ENCODE assay signal across 21 cellular contexts in genomic region chr2:125371867-125372266, GRCh38.
DNase-seq lines count a peak whose midpoint lies in the region; ATAC-seq, FAIRE-seq and TF ChIP-seq lines count a peak whose summit lies in the region.
"Had no signal": no experiment of that assay in that cellular context is flagged by ENCODE, and none has a peak within 500 bp of the region (broad histone marks: within the 10 kb centered on the region; RNA-seq: fewer than 3 reads in every experiment).

No MANE protein-coding gene starts in this region.

- H3K9ac ChIP-seq in GM12878 (ENCODE audit: control insufficient read depth, insufficient read depth, low read length), result no peak overlapping the region
- H3K9ac ChIP-seq: BLaER1 treated with 17β-estradiol and CSF1 and Interleukin-3, amounts not matched to agents 10 nM and 100 nM had no signal

- SMC1A ChIA-PET in GM12878 (lab: Charles Lee; ENCODE audit: uncharacterized antibody, unreplicated experiment), result interaction anchor here (1.0 to 1.8 kb wide), 3 partner anchors 10 to 43 kb away, joined by 3 to 6 read pairs (median 3); no protein-coding TSS in a partner anchor

- RAD21 ChIA-PET in GM12878 (lab: Charles Lee; ENCODE audit: unreplicated experiment), result interaction anchor here (1.0 kb wide), 1 partner anchor 37 kb away, joined by 3 read pairs; no protein-coding TSS in a partner anchor

- DNase-seq in ACHN (peak; percentile 3), HS-5 (ENCODE audit: low read depth) (peak; percentile 6), GM12878 (ENCODE audit: low read depth, low spot score) (no peak), T1000 (lab: John Stamatoyannopoulos, UW) (no peak), NCI-H446 (lab: John Stamatoyannopoulos, UW) (no peak)
- DNase-seq: 8988T; CD8-positive, alpha-beta T cell; COR-L47; DMS 273 treated with DMSO at 0.1 percent for 48 hours; DMS53; DND-41; EL; GOT3; H7; HFFc6; KG1 had no signal

- H3K36me3 ChIP-seq in GM12878 (ENCODE audit: control insufficient read depth in 2 of 2, insufficient read depth in 2 of 2, low read length in 1 of 2), result no peaks in the 10 kb centered on the region
- H3K36me3 ChIP-seq: BLaER1 treated with 17β-estradiol and CSF1 and Interleukin-3, amounts not matched to agents 10 nM and 100 nM had no signal

- in situ Hi-C loops in ACHN (cut with HindIII; ENCODE audit: low pct_ligation_motif_present, low pct_unique_long_range_greater_than_20kb, low sequenced_read_pairs) (no loop called here), GM12878 (cut with MboI) (no loop called here)

- peaks cover 6% of the 10 kb centered on the region; the same call in 2 of the 3 replicates for H3K9me3 ChIP-seq in GM12878 (replicated peaks; ENCODE audit: control insufficient read depth, insufficient read depth, low read length)
- H3K9me3 ChIP-seq: BLaER1 treated with 17β-estradiol and CSF1 and Interleukin-3, amounts not matched to agents 10 nM and 100 nM had no signal

- intact Hi-C loops in GM12878 (cut with micrococcal nuclease; ENCODE audit: unreplicated experiment), result no loop called here

- TF ChIP-seq CTCF in GM12878 (IDR thresholded peaks at IDR 0.05 in 2 of 3, conservative IDR thresholded peaks at IDR 0.05 in 1 of 3; ENCODE audit: control insufficient read depth in 2 of 3, extremely low read depth in 1 of 3, insufficient read depth in 1 of 3, low read depth in 3 of 3, low read length in 3 of 3), result no peak

- no peaks in the 10 kb centered on the region for H4K20me1 ChIP-seq in GM12878 (ENCODE audit: control insufficient read depth, insufficient read depth)
- H4K20me1 ChIP-seq: BLaER1 treated with 17β-estradiol and CSF1 and Interleukin-3, amounts not matched to agents 10 nM and 100 nM had no signal

- H3K4me2 ChIP-seq in GM12878 (ENCODE audit: control insufficient read depth, insufficient read depth), result no peak overlapping the region; the same call in 1 of the 2 replicates
- H3K4me2 ChIP-seq: BLaER1 treated with 17β-estradiol and CSF1 and Interleukin-3, amounts not matched to agents 10 nM and 100 nM had no signal

- no TSS peak for BruUV-seq in GM12878 (replicated peaks; lab: Mats Ljungman, UMichigan)

- FAIRE-seq in GM12878 (lab: Jason Lieb, UNC), result no peak
- FAIRE-seq: GM12892 had no signal

- TF ChIP-seq EP300 in GM12878 (IDR thresholded peaks at IDR 0.05; ENCODE audit: borderline replicate concordance in 1 of 2, control insufficient read depth in 1 of 2, low read depth in 2 of 2, low read length in 2 of 2), result no peak

- TF ChIP-seq RAD21 in GM12878 (IDR thresholded peaks at IDR 0.05; ENCODE audit: insufficient read depth, low read depth, low read length), result no peak

- H3K4me1 ChIP-seq in GM12878 (ENCODE audit: control insufficient read depth, insufficient read depth, low read length), result no peaks in the 10 kb centered on the region
- H3K4me1 ChIP-seq: BLaER1 treated with 17β-estradiol and CSF1 and Interleukin-3, amounts not matched to agents 10 nM and 100 nM had no signal

- peak overlapping the region; percentile 16; the same call in 1 of the 2 replicates for H2AFZ ChIP-seq in GM12878 (ENCODE audit: control insufficient read depth, low read depth, low read length)

- POLR2A ChIA-PET in GM12878 (lab: Charles Lee), result interaction anchor here (0.9 kb wide), 1 partner anchor 12 kb away, joined by 4 read pairs; no protein-coding TSS in a partner anchor

- no peak for TF ChIP-seq POLR2A in GM12878 (IDR thresholded peaks at IDR 0.05; ENCODE audit: low read depth, low read length)

- no peaks in the 10 kb centered on the region for H3K79me2 ChIP-seq in GM12878 (ENCODE audit: control insufficient read depth, insufficient read depth, low read length)

- no peaks in the 10 kb centered on the region for H3K27me3 ChIP-seq in GM12878 (replicated peaks in 1 of 2; ENCODE audit: control insufficient read depth in 2 of 2, insufficient read depth in 2 of 2, low read length in 1 of 2)
- H3K27me3 ChIP-seq: BLaER1 treated with 17β-estradiol and CSF1 and Interleukin-3, amounts not matched to agents 10 nM and 100 nM had no signal

- ATAC-seq in GM18868 (IDR thresholded peaks at IDR 0.05; ENCODE audit: unreplicated experiment), result peak; percentile 63
- ATAC-seq in GM12878, result peak; percentile 55
- ATAC-seq in GM19452 (IDR thresholded peaks at IDR 0.05; ENCODE audit: unreplicated experiment), result no peak
- ATAC-seq: CD8-positive, alpha-beta T cell; HCT116 had no signal

- no peak overlapping the region for H3K27ac ChIP-seq in GM12878 (ENCODE audit: control insufficient read depth, insufficient read depth)
- H3K27ac ChIP-seq: BLaER1 treated with 17β-estradiol and CSF1 and Interleukin-3, amounts not matched to agents 10 nM and 100 nM had no signal

- CTCF ChIA-PET in GM12878 (lab: Yijun Ruan, JAX), result no interaction called here

- H3K4me3 ChIP-seq in GM12878, result no peak overlapping the region
- H3K4me3 ChIP-seq: BLaER1 treated with 17β-estradiol and CSF1 and Interleukin-3, amounts not matched to agents 10 nM and 100 nM had no signal

TF ChIP-seq in GM12878, 131 proteins besides CTCF, POLR2A, EP300 and RAD21:
- TF ChIP-seq NR2F1 (conservative IDR thresholded peaks at IDR 0.05) (peak; percentile 52; the same call in 1 of the 2 replicates), TARDBP (IDR thresholded peaks at IDR 0.05; ENCODE audit: borderline replicate concordance) (no peak)

Comparison
In these comparisons a context has a peak if more than half of its experiments do, and no peak if none do; other contexts are left out.
1. DNase-seq: peak in ACHN (single experiment) and HS-5 (single experiment); none in GM12878 (single experiment), T1000 (single experiment) and NCI-H446 (0 of 2).